Comparison of ENCODE assay signal across 9 cellular contexts in the genomic region with DNA sequence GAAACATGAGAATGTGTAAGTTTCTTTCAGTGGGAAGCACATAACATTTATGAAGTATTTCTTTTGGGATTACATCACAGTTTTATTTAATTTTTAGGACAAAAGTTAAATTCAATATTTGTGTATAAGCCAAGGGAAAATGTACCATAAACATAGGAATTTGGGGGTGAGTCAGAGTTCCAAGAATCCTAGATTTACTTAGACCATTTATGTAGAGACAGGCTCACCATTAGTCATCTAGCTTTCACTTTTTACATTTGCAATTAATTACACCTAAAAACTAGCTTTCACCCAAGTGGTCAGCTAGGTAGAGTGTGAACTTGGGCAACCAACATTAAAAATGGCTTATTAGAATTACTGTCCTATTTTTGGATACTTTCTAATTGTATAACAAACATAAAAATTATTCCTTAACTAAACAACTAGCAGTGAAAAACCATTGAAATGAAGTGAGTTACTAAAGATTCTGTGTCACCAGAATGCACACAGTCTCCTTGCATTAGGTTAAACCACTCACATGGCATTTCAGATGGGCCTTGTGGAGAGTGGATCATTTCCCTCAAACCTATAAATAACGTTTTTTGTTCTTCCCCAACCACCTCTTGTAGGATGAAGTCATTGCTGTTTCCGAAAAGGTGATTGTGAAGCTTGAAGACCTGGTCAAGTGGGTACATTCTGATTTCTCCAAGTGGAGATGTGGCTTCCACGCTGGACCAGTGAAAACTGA. TPM values are rescaled to one million over a fixed set of nuclear protein-coding genes. Genes with fewer than 3 reads are reported as not detected.
DNase-seq lines count a peak whose midpoint lies in the region; ATAC-seq and TF ChIP-seq lines count a peak whose summit lies in the region.
"Had no signal": no experiment of that assay in that cellular context is flagged by ENCODE, and none has a peak within 500 bp of the region (broad histone marks: within the 10 kb centered on the region; RNA-seq: fewer than 3 reads in every experiment).

No MANE protein-coding gene starts in this region.

- peaks cover 93% of the 10 kb centered on the region for H3K4me1 Mint-ChIP-seq in activated T-cell treated with anti-CD3 and anti-CD28 coated beads, Interleukin-2, amount 50 U/mL, for 24 hours (ENCODE audit: low read depth)
- H3K4me1 Mint-ChIP-seq in type B pancreatic cell (ENCODE audit: unreplicated experiment): peaks cover 42% of the 10 kb centered on the region

- H3K36me3 Mint-ChIP-seq in activated T-cell treated with anti-CD3 and anti-CD28 coated beads, Interleukin-2, amount 50 U/mL, for 24 hours (ENCODE audit: low read depth): peaks cover 82% of the 10 kb centered on the region
- H3K36me3 Mint-ChIP-seq in type B pancreatic cell: peaks cover 25% of the 10 kb centered on the region

- peak overlapping the region; percentile 67 for H3K4me3 Mint-ChIP-seq in activated T-cell treated with anti-CD3 and anti-CD28 coated beads, Interleukin-2, amount 50 U/mL, for 24 hours
- no peak overlapping the region for H3K4me3 Mint-ChIP-seq in type B pancreatic cell

- H3K9me3 Mint-ChIP-seq in activated T-cell treated with anti-CD3 and anti-CD28 coated beads, Interleukin-2, amount 50 U/mL, for 24 hours: peaks cover 7% of the 10 kb centered on the region
- H3K9me3 Mint-ChIP-seq in type B pancreatic cell: no peaks in the 10 kb centered on the region

- DNase-seq in activated T-cell treated with anti-CD3 and anti-CD28 coated beads, Interleukin-2, amount 50 U/mL, for 24 hours: no peak
- DNase-seq in activated T-cell treated with anti-CD3 and anti-CD28 coated beads, Interleukin-2, amount 50 U/mL, for 1 hour: no peak
- peak; percentile 37 to 40 for DNase-seq in activated T-cell treated with anti-CD3 and anti-CD28 coated beads, Interleukin-2, amount 50 U/mL, for 48 hours
- peak; percentile 36 for DNase-seq in glomerular visceral epithelial cell (ENCODE audit: extremely low spot score)
- DNase-seq in type B pancreatic cell (ENCODE audit: extremely low spot score, unreplicated experiment): no peak
- no peak for DNase-seq in MV-4-11 (lab: John Stamatoyannopoulos, UW)
- DNase-seq: SIG-M5 had no signal

- ATAC-seq in GM19452 (IDR thresholded peaks at IDR 0.05; ENCODE audit: unreplicated experiment): no peak
- no peak for ATAC-seq in HG03045 (IDR thresholded peaks at IDR 0.05; ENCODE audit: unreplicated experiment)

- peak overlapping the region; percentile 97 for H3K27ac Mint-ChIP-seq in activated T-cell treated with anti-CD3 and anti-CD28 coated beads, Interleukin-2, amount 50 U/mL, for 24 hours
- H3K27ac Mint-ChIP-seq in type B pancreatic cell: peak overlapping the region; percentile 79

- no peaks in the 10 kb centered on the region for H3K27me3 Mint-ChIP-seq in activated T-cell treated with anti-CD3 and anti-CD28 coated beads, Interleukin-2, amount 50 U/mL, for 24 hours
- H3K27me3 Mint-ChIP-seq in type B pancreatic cell: no peaks in the 10 kb centered on the region

- TF ChIP-seq CTCF in type B pancreatic cell (conservative IDR thresholded peaks at IDR 0.05): no peak

RNA-seq across cellular contexts. Expression of a gene that starts 38.2 kb away (rescaled TPM):
- total RNA-seq in type B pancreatic cell (ENCODE audit: low replicate concordance): 36.9 and 55.2 TPM in 2 replicates

Comparison
In these comparisons a context has a peak if more than half of its experiments do, and no peak if none do; other contexts are left out.
1. DNase-seq: peak in activated T-cell treated with anti-CD3 and anti-CD28 coated beads, Interleukin-2, amount 50 U/mL, for 48 hours (2 of 2) and glomerular visceral epithelial cell (single experiment); none in activated T-cell treated with anti-CD3 and anti-CD28 coated beads, Interleukin-2, amount 50 U/mL, for 24 hours (single experiment), activated T-cell treated with anti-CD3 and anti-CD28 coated beads, Interleukin-2, amount 50 U/mL, for 1 hour (single experiment), type B pancreatic cell (single experiment) and MV-4-11 (single experiment).